10 cellular contexts compared by ENCODE assay signal in genomic region chr11:13105237-13105844, GRCh38.
DNase-seq lines count a peak whose midpoint lies in the region; ATAC-seq, FAIRE-seq and TF ChIP-seq lines count a peak whose summit lies in the region.
"Had no signal": no experiment of that assay in that cellular context is flagged by ENCODE, and none has a peak within 500 bp of the region (broad histone marks: within the 10 kb centered on the region; RNA-seq: fewer than 3 reads in every experiment).

No MANE protein-coding gene starts in this region.

- H3K36me3 ChIP-seq in GM12878 (ENCODE audit: control insufficient read depth in 2 of 2, insufficient read depth in 2 of 2, low read length in 1 of 2) (no peaks in the 10 kb centered on the region), brain microvascular endothelial cell (replicated peaks) (no peaks in the 10 kb centered on the region), kidney (ENCODE audit: control insufficient read depth in 1 of 2, insufficient read depth in 2 of 2, low read length in 2 of 2) (no peaks in the 10 kb centered on the region)

- no TSS peak for BruUV-seq in GM12878 (replicated peaks; lab: Mats Ljungman, UMichigan)

- H3K4me1 ChIP-seq in GM12878 (ENCODE audit: control insufficient read depth, insufficient read depth, low read length), result no peaks in the 10 kb centered on the region
- peaks cover 0 to 3% of the 10 kb centered on the region in 2 donors for H3K4me1 ChIP-seq in kidney (ENCODE audit: control insufficient read depth in 1 of 2, insufficient read depth in 1 of 2, low read depth in 1 of 2, low read length in 2 of 2)

- whole genome bisulfite sequencing in GM12878 (ENCODE audit: insufficient coverage, insufficient replicate concordance, low lambda C conversion rate, missing lambda C conversion rate), result 3% methylated on average over 4 of the region's 4 CpGs

- no peak overlapping the region for H3K9ac ChIP-seq in GM12878 (ENCODE audit: control insufficient read depth, insufficient read depth, low read length)
- H3K9ac ChIP-seq in kidney (ENCODE audit: low read length in 2 of 2), result no peak overlapping the region

- POLR2A ChIA-PET in GM12878 (lab: Charles Lee), result interaction anchor here (0.6 to 0.8 kb wide), 2 partner anchors 9 to 213 kb away, joined by 3 to 8 read pairs; no protein-coding TSS in a partner anchor

- no peaks in the 10 kb centered on the region for H3K79me2 ChIP-seq in GM12878 (ENCODE audit: control insufficient read depth, insufficient read depth, low read length)

- TF ChIP-seq CTCF in GM12878 (IDR thresholded peaks at IDR 0.05 in 2 of 3, conservative IDR thresholded peaks at IDR 0.05 in 1 of 3; ENCODE audit: control insufficient read depth in 2 of 3, extremely low read depth in 1 of 3, insufficient read depth in 1 of 3, low read depth in 3 of 3, low read length in 3 of 3) (no peak), brain microvascular endothelial cell (IDR thresholded peaks at IDR 0.05; ENCODE audit: low read depth, low read length, missing control alignments) (no peak), kidney (IDR thresholded peaks at IDR 0.05; ENCODE audit: borderline replicate concordance, extremely low read depth, insufficient read depth) (no peak)

- no peak overlapping the region for H3K4me2 ChIP-seq in GM12878 (ENCODE audit: control insufficient read depth, insufficient read depth)

- no peak for TF ChIP-seq RAD21 in GM12878 (IDR thresholded peaks at IDR 0.05; ENCODE audit: insufficient read depth, low read depth, low read length)

- H3K27me3 ChIP-seq in GM12878 (replicated peaks in 1 of 2; ENCODE audit: control insufficient read depth in 2 of 2, insufficient read depth in 2 of 2, low read length in 1 of 2), result no peaks in the 10 kb centered on the region
- peaks cover 5% of the 10 kb centered on the region for H3K27me3 ChIP-seq in brain microvascular endothelial cell (replicated peaks)

- no peaks in the 10 kb centered on the region for H4K20me1 ChIP-seq in GM12878 (ENCODE audit: control insufficient read depth, insufficient read depth)

- DNase-seq in DMS 273 (lab: John Stamatoyannopoulos, UW; ENCODE audit: unreplicated experiment) (peak; percentile 86), NCI-H1105 treated with DMSO at 0.1 percent for 48 hours (lab: John Stamatoyannopoulos, UW) (peak; percentile 74), GM12878 (ENCODE audit: low read depth, low spot score) (no peak), brain microvascular endothelial cell (no peak), kidney (no peak), NAMALWA (ENCODE audit: low spot score) (no peak)
- DNase-seq in activated effector memory CD4-positive, alpha-beta T cell treated with Interleukin-2 at 50 U/mL for 16 hours, result no peak

- no peak overlapping the region for H2AFZ ChIP-seq in GM12878 (ENCODE audit: control insufficient read depth, low read depth, low read length)

- ATAC-seq in GM21825 (IDR thresholded peaks at IDR 0.05; ENCODE audit: unreplicated experiment) (peak; percentile 66), GM12878 (peak; percentile 77)

- SMC1A ChIA-PET in GM12878 (lab: Charles Lee; ENCODE audit: uncharacterized antibody, unreplicated experiment), result interaction anchor here (0.6 to 2.8 kb wide), 10 partner anchors 9 to 106 kb away, joined by 3 to 7 read pairs (median 4); no protein-coding TSS in a partner anchor

- RAD21 ChIA-PET in GM12878 (lab: Charles Lee; ENCODE audit: unreplicated experiment), result interaction anchor here (0.8 to 1.2 kb wide), 3 partner anchors 47 to 142 kb away, joined by 3 to 4 read pairs (median 3); no protein-coding TSS in a partner anchor

- H3K9me3 ChIP-seq in GM12878 (replicated peaks; ENCODE audit: control insufficient read depth, insufficient read depth, low read length) (no peaks in the 10 kb centered on the region; the same call in 2 of the 3 replicates), kidney (ENCODE audit: control insufficient read depth in 1 of 2, low read length in 2 of 2) (no peaks in the 10 kb centered on the region)

- TF ChIP-seq EP300 in GM12878 (IDR thresholded peaks at IDR 0.05; ENCODE audit: borderline replicate concordance in 1 of 2, control insufficient read depth in 1 of 2, low read depth in 2 of 2, low read length in 2 of 2), result peak; percentile 28 to 46; a peak in 2 of 4 replicates

- H3K27ac ChIP-seq in GM12878 (ENCODE audit: control insufficient read depth, insufficient read depth), result no peak overlapping the region
- H3K27ac ChIP-seq in brain microvascular endothelial cell, result no peak overlapping the region
- H3K27ac ChIP-seq in kidney (ENCODE audit: low read depth in 2 of 2, low read length in 2 of 2), result no peak overlapping the region
- H3K27ac ChIP-seq: C4-2B had no signal

- CTCF ChIA-PET in GM12878 (lab: Yijun Ruan, JAX), result interaction anchor here (0.6 to 1.6 kb wide), 4 partner anchors 37 to 104 kb away, joined by 3 to 4 read pairs (median 3); no protein-coding TSS in a partner anchor

- intact Hi-C loops in GM12878 (cut with micrococcal nuclease; ENCODE audit: unreplicated experiment) (no loop called here), kidney (cut with DNase I) (no loop called here)

- TF ChIP-seq POLR2A in GM12878 (IDR thresholded peaks at IDR 0.05; ENCODE audit: low read depth, low read length), result no peak

- FAIRE-seq in GM12878 (lab: Jason Lieb, UNC) (no peak), kidney (lab: Jason Lieb, UNC) (no peak)

- in situ Hi-C loops in GM12878 (cut with MboI) (no loop called here), brain microvascular endothelial cell (cut with HindIII; ENCODE audit: low pct_ligation_motif_present, low sequenced_read_pairs) (no loop called here)

- no peak overlapping the region for H3K4me3 ChIP-seq in GM12878
- H3K4me3 ChIP-seq in brain microvascular endothelial cell (ENCODE audit: low read depth, low read length), result no peak overlapping the region
- no peak overlapping the region for H3K4me3 ChIP-seq in kidney (ENCODE audit: low read length in 2 of 2)
- H3K4me3 ChIP-seq: skin epidermis had no signal

TF ChIP-seq in GM12878, 131 proteins besides CTCF, POLR2A, EP300 and RAD21 (continues in another document):
- no peak for TF ChIP-seq E4F1 (IDR thresholded peaks at IDR 0.05; ENCODE audit: borderline replicate concordance, partially characterized antibody)
- TF ChIP-seq HCFC1 (IDR thresholded peaks at IDR 0.05; ENCODE audit: low read length), result no peak
- 0 out of 2 replicates have a peak, but pooled peaks have one; percentile 15 for TF ChIP-seq TBL1XR1 (IDR thresholded peaks at IDR 0.05; ENCODE audit: low read depth, low read length)
- 0 out of 2 replicates have a peak, but pooled peaks have one; percentile 35 for TF ChIP-seq NBN (IDR thresholded peaks at IDR 0.05)
- TF ChIP-seq NFYA (IDR thresholded peaks at IDR 0.05; ENCODE audit: borderline replicate concordance, low read depth, low read length), result no peak
- peak; percentile 77 to 80 for TF ChIP-seq IKZF2 (IDR thresholded peaks at IDR 0.05)
- TF ChIP-seq FOXM1 (IDR thresholded peaks at IDR 0.05; ENCODE audit: low read depth, low read length), result no peak
- peak; percentile 36; the same call in 1 of the 2 replicates for TF ChIP-seq ATF7 (IDR thresholded peaks at IDR 0.05; ENCODE audit: low read depth)
- no peak for TF ChIP-seq TARDBP (IDR thresholded peaks at IDR 0.05; ENCODE audit: borderline replicate concordance)
- no peak for TF ChIP-seq CBX3 (IDR thresholded peaks at IDR 0.05; ENCODE audit: borderline replicate concordance, low read depth)
- TF ChIP-seq CHD4 (IDR thresholded peaks at IDR 0.05), result no peak
- peak; percentile 51 for TF ChIP-seq RELB (IDR thresholded peaks at IDR 0.05; ENCODE audit: low read depth)
- TF ChIP-seq SUZ12 (IDR thresholded peaks at IDR 0.05; ENCODE audit: unreplicated experiment), result no peak
- no peak for TF ChIP-seq FOXK2 (IDR thresholded peaks at IDR 0.05)
- no peak for TF ChIP-seq SRF (IDR thresholded peaks at IDR 0.05; ENCODE audit: low read depth in 2 of 2, low read length in 2 of 2)
- TF ChIP-seq TCF7 (IDR thresholded peaks at IDR 0.05; ENCODE audit: borderline replicate concordance), result no peak
- TF ChIP-seq JUND (IDR thresholded peaks at IDR 0.05; ENCODE audit: low read depth, low read length), result no peak
- TF ChIP-seq ZSCAN29 (IDR thresholded peaks at IDR 0.05), result no peak
- no peak for TF ChIP-seq FOS (IDR thresholded peaks at IDR 0.05; ENCODE audit: borderline replicate concordance, extremely low read depth, insufficient read length)
- TF ChIP-seq MTA2 (IDR thresholded peaks at IDR 0.05; ENCODE audit: low read depth), result peak; percentile 64

Comparison
In these comparisons a context has a peak if more than half of its experiments do, and no peak if none do; other contexts are left out.
1. DNase-seq: peak in DMS 273 (single experiment) and NCI-H1105 treated with DMSO at 0.1 percent for 48 hours (single experiment); none in GM12878 (single experiment), brain microvascular endothelial cell (single experiment), kidney (single experiment), activated effector memory CD4-positive, alpha-beta T cell treated with Interleukin-2 at 50 U/mL for 16 hours (single experiment) and NAMALWA (single experiment).